27 cellular contexts compared by ENCODE assay signal in the genomic region with DNA sequence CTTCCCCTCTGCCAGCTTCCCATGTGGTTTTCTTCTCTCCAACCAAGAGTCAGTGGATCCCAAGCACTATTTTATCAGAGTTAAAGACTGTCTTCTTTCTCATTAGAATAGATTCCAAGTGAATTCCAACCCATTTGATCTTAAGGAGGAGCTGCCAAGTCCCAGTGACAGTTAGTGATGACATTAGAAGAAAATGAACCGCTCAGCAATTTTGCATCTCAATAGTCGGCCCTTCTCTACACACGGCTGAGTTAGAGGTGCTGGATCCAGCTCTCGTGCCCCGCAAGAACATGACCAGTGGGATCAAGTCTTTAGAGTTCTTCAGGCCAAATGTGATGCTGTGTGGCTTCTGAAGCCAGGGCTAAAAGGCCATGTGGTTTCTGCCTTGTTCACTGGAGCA.
"Had no signal": no experiment of that assay in that cellular context is flagged by ENCODE, and none has a peak within 500 bp of the region (broad histone marks: within the 10 kb centered on the region; RNA-seq: fewer than 3 reads in every experiment).

No MANE protein-coding gene starts in this region.

- H3K4me1 ChIP-seq: gastrocnemius medialis had no signal

- ATAC-seq: esophagus mucosa, gastrocnemius medialis, heart right ventricle, left cardiac atrium, left lung, left ventricle myocardium superior, lower lobe of right lung, mucosa of descending colon had no signal

- H3K27me3 ChIP-seq: gastrocnemius medialis, heart right ventricle, left lung had no signal

- H3K9me3 ChIP-seq: esophagus squamous epithelium, gastrocnemius medialis, lower lobe of right lung, mucosa of descending colon had no signal

- H3K4me3 ChIP-seq: coronary artery, dorsolateral prefrontal cortex, esophagus squamous epithelium, gastrocnemius medialis, heart right ventricle, left lung, lower lobe of right lung, mucosa of descending colon had no signal

- H3K27ac ChIP-seq: coronary artery, dorsolateral prefrontal cortex, epithelial cell of prostate, esophagus squamous epithelium, gastrocnemius medialis, heart right ventricle, left lung, lower lobe of right lung had no signal

- DNase-seq: dermis blood vessel endothelial cell; dorsolateral prefrontal cortex; effector CD4-positive, alpha-beta T cell; effector memory CD4-positive, alpha-beta T cell; erythroblast; esophagus squamous epithelium; foreskin fibroblast; foreskin melanocyte; gastrocnemius medialis; glutamatergic neuron; head of caudate nucleus; heart right ventricle; hippocampal formation; left cardiac atrium; left lung; left ventricle myocardium superior; lower lobe of right lung; mesenchymal stem cell; mucosa of descending colon; naive B cell had no signal

- FAIRE-seq: colon, endometrium, islet of Langerhans, keratinocyte had no signal

- H3K36me3 ChIP-seq: esophagus squamous epithelium, gastrocnemius medialis, heart right ventricle, left lung, lower lobe of right lung had no signal
